19 cellular contexts compared by ENCODE assay signal in genomic region chr4:71029504-71029903, GRCh38.
"Had no signal": no experiment of that assay in that cellular context is flagged by ENCODE, and none has a peak within 500 bp of the region (broad histone marks: within the 10 kb centered on the region; RNA-seq: fewer than 3 reads in every experiment).

No MANE protein-coding gene starts in this region.

- H3K27me3 ChIP-seq: breast epithelium, left lung, upper lobe of right lung had no signal

- DNase-seq: activated CD4-positive, alpha-beta memory T cell treated with anti-CD3 and anti-CD28 coated beads for 36 hours; activated CD4-positive, alpha-beta T cell treated with anti-CD3 and anti-CD28 coated beads for 4 hours; activated naive CD4-positive, alpha-beta T cell; anterior cingulate cortex; cerebellar nuclear complex; cortex of kidney; effector CD4-positive, alpha-beta T cell; kidney; left lung; stimulated activated naive B cell treated with anti-CD40 and anti-IgM and Interleukin-4, amounts not matched to agents 10 μg/mL and 1 μg/mL and 100 μg/mL, for 72 hours; T-helper 2 cell; upper lobe of right lung; WERI-Rb-1 had no signal

- H3K9me3 Mint-ChIP-seq: activated CD4-positive, alpha-beta memory T cell treated with anti-CD3 and anti-CD28 coated beads for 36 hours; activated T-helper 17 cell treated with anti-CD3 and anti-CD28 coated beads, Interleukin-2, amount 50 U/mL, for 72 hours; mesothelial cell of epicardium; stimulated activated naive B cell treated with anti-CD40 and anti-IgM and Interleukin-4, amounts not matched to agents 10 μg/mL and 1 μg/mL and 100 μg/mL, for 72 hours had no signal

- H3K4me3 Mint-ChIP-seq: activated CD4-positive, alpha-beta memory T cell treated with anti-CD3 and anti-CD28 coated beads for 36 hours; activated T-helper 17 cell treated with anti-CD3 and anti-CD28 coated beads, Interleukin-2, amount 50 U/mL, for 72 hours; mesothelial cell of epicardium; stimulated activated naive B cell treated with anti-CD40 and anti-IgM and Interleukin-4, amounts not matched to agents 10 μg/mL and 1 μg/mL and 100 μg/mL, for 72 hours had no signal

- H3K27ac Mint-ChIP-seq: activated CD4-positive, alpha-beta memory T cell treated with anti-CD3 and anti-CD28 coated beads for 36 hours; activated T-helper 17 cell treated with anti-CD3 and anti-CD28 coated beads, Interleukin-2, amount 50 U/mL, for 72 hours; mesothelial cell of epicardium; progenitor cell of endocrine pancreas; stimulated activated naive B cell treated with anti-CD40 and anti-IgM and Interleukin-4, amounts not matched to agents 10 μg/mL and 1 μg/mL and 100 μg/mL, for 72 hours had no signal

- H3K36me3 ChIP-seq: breast epithelium had no signal

- H3K4me3 ChIP-seq: breast epithelium, left lung, thoracic aorta, upper lobe of right lung had no signal

- ATAC-seq: activated T-helper 17 cell treated with anti-CD3 and anti-CD28 coated beads, Interleukin-2, amount 50 U/mL, for 72 hours; esophagus mucosa; left lung; stimulated activated naive B cell treated with anti-CD40 and anti-IgM and Interleukin-4, amounts not matched to agents 10 μg/mL and 1 μg/mL and 100 μg/mL, for 72 hours; upper lobe of right lung had no signal

- H3K4me1 Mint-ChIP-seq: activated T-helper 17 cell treated with anti-CD3 and anti-CD28 coated beads, Interleukin-2, amount 50 U/mL, for 72 hours; stimulated activated naive B cell treated with anti-CD40 and anti-IgM and Interleukin-4, amounts not matched to agents 10 μg/mL and 1 μg/mL and 100 μg/mL, for 72 hours had no signal

- H3K27me3 Mint-ChIP-seq: activated CD4-positive, alpha-beta memory T cell treated with anti-CD3 and anti-CD28 coated beads for 36 hours; activated T-helper 17 cell treated with anti-CD3 and anti-CD28 coated beads, Interleukin-2, amount 50 U/mL, for 72 hours; progenitor cell of endocrine pancreas; stimulated activated naive B cell treated with anti-CD40 and anti-IgM and Interleukin-4, amounts not matched to agents 10 μg/mL and 1 μg/mL and 100 μg/mL, for 72 hours had no signal
